2 cellular contexts compared by ENCODE assay signal in genomic region chr7:93931655-93932054, GRCh38.
TF ChIP-seq lines count a peak whose summit lies in the region.

No MANE protein-coding gene starts in this region.

TF ChIP-seq in HepG2, 621 proteins besides CTCF, POLR2A, EP300 and RAD21:
- TF ChIP-seq RFX5 (IDR thresholded peaks at IDR 0.05; ENCODE audit: low read depth, low read length) (no peak), ZNF619 (CRISPR knock-in tag; IDR thresholded peaks at IDR 0.05) (no peak), ATF7 (IDR thresholded peaks at IDR 0.05) (peak; percentile 91), ATF7 (CRISPR knock-in tag; IDR thresholded peaks at IDR 0.05) (no peak), ZBTB3 (CRISPR knock-in tag; IDR thresholded peaks at IDR 0.05; ENCODE audit: borderline replicate concordance, low read depth) (no peak)

TF ChIP-seq in GM12878, 131 proteins besides CTCF, POLR2A, EP300 and RAD21:
- TF ChIP-seq ATF7 (IDR thresholded peaks at IDR 0.05; ENCODE audit: low read depth) (peak; percentile 34; the same call in 1 of the 2 replicates), CBFB (IDR thresholded peaks at IDR 0.05; ENCODE audit: low read depth) (no peak), PBX3 (IDR thresholded peaks at IDR 0.05; ENCODE audit: insufficient replicate concordance, low read depth, low read length) (no peak), E4F1 (IDR thresholded peaks at IDR 0.05; ENCODE audit: borderline replicate concordance, partially characterized antibody) (no peak)
